In genomic region chr9:70576121-70576520, GRCh38 we compare ENCODE assay signal across 23 cellular contexts.
"Had no signal": no experiment of that assay in that cellular context is flagged by ENCODE, and none has a peak within 500 bp of the region (broad histone marks: within the 10 kb centered on the region; RNA-seq: fewer than 3 reads in every experiment).

No MANE protein-coding gene starts in this region.

- ATAC-seq: mucosa of descending colon; naive thymus-derived CD4-positive, alpha-beta T cell; natural killer cell treated with Interleukin-12 subunit alpha and Interleukin-12 subunit beta and Interleukin-15 and Interleukin-18, amount 100 ng/mL, for 72 hours; right lobe of liver; stimulated activated memory B cell treated with anti-CD40 and anti-IgM and Interleukin-4, amounts not matched to agents 10 μg/mL and 1 μg/mL and 100 μg/mL, for 72 hours; stimulated activated naive CD8-positive, alpha-beta T cell treated with anti-CD3 and anti-CD28 coated beads, Interleukin-15, amount 100 ng/mL, for 72 hours; upper lobe of right lung had no signal

- H3K27me3 Mint-ChIP-seq: stimulated activated naive CD8-positive, alpha-beta T cell treated with anti-CD3 and anti-CD28 coated beads, Interleukin-15, amount 100 ng/mL, for 72 hours had no signal

- H3K4me1 Mint-ChIP-seq: stimulated activated memory B cell treated with anti-CD40 and anti-IgM and Interleukin-4, amounts not matched to agents 10 μg/mL and 1 μg/mL and 100 μg/mL, for 72 hours had no signal

- DNase-seq: hippocampal formation; left ventricle myocardium inferior; midbrain; mucosa of descending colon; naive thymus-derived CD4-positive, alpha-beta T cell; ovary; right lobe of liver; stimulated activated CD4-positive, alpha-beta T cell treated with anti-CD3 and anti-CD28 coated beads, Interleukin-1b, Interleukin-23, amount 100 ng/mL, for 48 hours; stimulated activated CD4-positive, alpha-beta T cell treated with anti-CD3 and anti-CD28 coated beads, Interleukin-2, amount 100 ng/mL, for 48 hours; stimulated activated CD4-positive, alpha-beta T cell treated with anti-CD3 and anti-CD28 coated beads, Interleukin-4, amount 100 ng/mL, for 4 hours; stimulated activated CD8-positive, alpha-beta memory T cell treated with anti-CD3 and anti-CD28 coated beads, Interleukin-4, amount 100 ng/mL, for 48 hours; stimulated activated naive CD4-positive, alpha-beta T cell treated with Interleukin-2 at 50 U/mL for 16 hours; stimulated activated naive CD8-positive, alpha-beta T cell treated with anti-CD3 and anti-CD28 coated beads, Interleukin-15, amount 100 ng/mL, for 72 hours; substantia nigra; transverse colon; upper lobe of right lung had no signal

- H3K36me3 ChIP-seq: left ventricle myocardium inferior, ovary, right atrium auricular region, right lobe of liver, transverse colon, upper lobe of right lung had no signal

- H3K36me3 Mint-ChIP-seq: natural killer cell treated with Interleukin-12 subunit alpha and Interleukin-12 subunit beta and Interleukin-15 and Interleukin-18, amount 100 ng/mL, for 72 hours; stimulated activated memory B cell treated with anti-CD40 and anti-IgM and Interleukin-4, amounts not matched to agents 10 μg/mL and 1 μg/mL and 100 μg/mL, for 72 hours had no signal

- H3K9me3 ChIP-seq: left ventricle myocardium inferior, mucosa of descending colon, ovary, right atrium auricular region, right lobe of liver, transverse colon, upper lobe of right lung had no signal

- FAIRE-seq: urothelium cell line had no signal

- H3K27me3 ChIP-seq: ovary, right atrium auricular region, right lobe of liver, transverse colon, upper lobe of right lung had no signal

- H3K4me3 ChIP-seq: left ventricle myocardium inferior, lung, mucosa of descending colon, ovary, right atrium auricular region, right lobe of liver, smooth muscle cell, transverse colon, upper lobe of right lung had no signal

- H3K4me3 Mint-ChIP-seq: naive thymus-derived CD4-positive, alpha-beta T cell; natural killer cell treated with Interleukin-12 subunit alpha and Interleukin-12 subunit beta and Interleukin-15 and Interleukin-18, amount 100 ng/mL, for 72 hours; stimulated activated memory B cell treated with anti-CD40 and anti-IgM and Interleukin-4, amounts not matched to agents 10 μg/mL and 1 μg/mL and 100 μg/mL, for 72 hours; stimulated activated naive CD8-positive, alpha-beta T cell treated with anti-CD3 and anti-CD28 coated beads, Interleukin-15, amount 100 ng/mL, for 72 hours had no signal

- H3K27ac Mint-ChIP-seq: naive thymus-derived CD4-positive, alpha-beta T cell; natural killer cell treated with Interleukin-12 subunit alpha and Interleukin-12 subunit beta and Interleukin-15 and Interleukin-18, amount 100 ng/mL, for 72 hours; progenitor cell of endocrine pancreas; stimulated activated memory B cell treated with anti-CD40 and anti-IgM and Interleukin-4, amounts not matched to agents 10 μg/mL and 1 μg/mL and 100 μg/mL, for 72 hours; stimulated activated naive CD8-positive, alpha-beta T cell treated with anti-CD3 and anti-CD28 coated beads, Interleukin-15, amount 100 ng/mL, for 72 hours had no signal

- H3K9me3 Mint-ChIP-seq: natural killer cell treated with Interleukin-12 subunit alpha and Interleukin-12 subunit beta and Interleukin-15 and Interleukin-18, amount 100 ng/mL, for 72 hours; stimulated activated memory B cell treated with anti-CD40 and anti-IgM and Interleukin-4, amounts not matched to agents 10 μg/mL and 1 μg/mL and 100 μg/mL, for 72 hours; stimulated activated naive CD8-positive, alpha-beta T cell treated with anti-CD3 and anti-CD28 coated beads, Interleukin-15, amount 100 ng/mL, for 72 hours had no signal

- H3K27ac ChIP-seq: ovary, right lobe of liver, upper lobe of right lung had no signal
